ENCODE assay signal across 29 cellular contexts in genomic region chr4:67447873-67448272, GRCh38.
"Had no signal": no experiment of that assay in that cellular context is flagged by ENCODE, and none has a peak within 500 bp of the region (broad histone marks: within the 10 kb centered on the region; RNA-seq: fewer than 3 reads in every experiment).

No MANE protein-coding gene starts in this region.

- H3K79me2 ChIP-seq: hepatocyte had no signal

- H3K27ac Mint-ChIP-seq: dendritic cell treated with granulocyte-macrophage colony-stimulating factor and Interleukin-4, amounts not matched to agents 40 ng/mL and 50 ng/mL, for 4 days; endodermal cell had no signal

- FAIRE-seq: endometrium, endothelial cell of umbilical vein, frontal cortex had no signal

- H2AFZ ChIP-seq: hepatocyte had no signal

- H3K9me3 Mint-ChIP-seq: dendritic cell treated with granulocyte-macrophage colony-stimulating factor and Interleukin-4, amounts not matched to agents 40 ng/mL and 50 ng/mL, for 4 days; effector memory CD8-positive, alpha-beta T cell had no signal

- H3K9me3 ChIP-seq: esophagus muscularis mucosa, esophagus squamous epithelium, gastroesophageal sphincter had no signal

- DNase-seq: cortex of kidney; dermis blood vessel endothelial cell; dorsolateral prefrontal cortex; effector CD4-positive, alpha-beta T cell; effector CD8-positive, alpha-beta T cell; effector memory CD4-positive, alpha-beta T cell; effector memory CD8-positive, alpha-beta T cell; endodermal cell; erythroblast; esophagus squamous epithelium; foreskin fibroblast; foreskin keratinocyte; foreskin melanocyte; gastrocnemius medialis; glutamatergic neuron; head of caudate nucleus; heart left ventricle; heart right ventricle; hippocampal formation had no signal

- H3K4me1 ChIP-seq: esophagus muscularis mucosa, esophagus squamous epithelium, gastrocnemius medialis, gastroesophageal sphincter, heart left ventricle, heart right ventricle had no signal

- ATAC-seq: effector memory CD8-positive, alpha-beta T cell; esophagus mucosa; foreskin keratinocyte; gastrocnemius medialis; gastroesophageal sphincter; heart left ventricle; heart right ventricle had no signal

- H3K4me2 ChIP-seq: hepatocyte had no signal

- H3K27me3 Mint-ChIP-seq: dendritic cell treated with granulocyte-macrophage colony-stimulating factor and Interleukin-4, amounts not matched to agents 40 ng/mL and 50 ng/mL, for 4 days; effector memory CD8-positive, alpha-beta T cell had no signal

- H3K4me3 Mint-ChIP-seq: dendritic cell treated with granulocyte-macrophage colony-stimulating factor and Interleukin-4, amounts not matched to agents 40 ng/mL and 50 ng/mL, for 4 days; effector memory CD8-positive, alpha-beta T cell; endodermal cell had no signal

- H3K27ac ChIP-seq: coronary artery, dorsolateral prefrontal cortex, epithelial cell of prostate, esophagus muscularis mucosa, esophagus squamous epithelium, foreskin keratinocyte, gastrocnemius medialis, gastroesophageal sphincter, heart left ventricle, heart right ventricle, hepatocyte had no signal

- H3K4me3 ChIP-seq: coronary artery, dorsolateral prefrontal cortex, esophagus muscularis mucosa, esophagus squamous epithelium, gastrocnemius medialis, gastroesophageal sphincter, heart left ventricle, heart right ventricle, hepatocyte had no signal

- H3K27me3 ChIP-seq: dorsolateral prefrontal cortex, esophagus muscularis mucosa, esophagus squamous epithelium, foreskin keratinocyte, gastrocnemius medialis, gastroesophageal sphincter, heart left ventricle, heart right ventricle, hepatocyte had no signal

- H3K36me3 ChIP-seq: gastrocnemius medialis had no signal

- H3K4me1 Mint-ChIP-seq: endodermal cell had no signal
